16 cellular contexts compared by ENCODE assay signal in genomic region chr1:35564884-35565741, GRCh38. TPM values are rescaled to one million over a fixed set of nuclear protein-coding genes. Genes with fewer than 3 reads are reported as not detected.
DNase-seq lines count a peak whose midpoint lies in the region; ATAC-seq and TF ChIP-seq lines count a peak whose summit lies in the region.
"Had no signal": no experiment of that assay in that cellular context is flagged by ENCODE, and none has a peak within 500 bp of the region (broad histone marks: within the 10 kb centered on the region; RNA-seq: fewer than 3 reads in every experiment).

No MANE protein-coding gene starts in this region.

- H3K4me1 Mint-ChIP-seq in WTC11 (peaks cover 6% of the 10 kb centered on the region), nephron (peaks cover 22% of the 10 kb centered on the region)

- no peak for TF ChIP-seq RAD21 in SK-N-SH (IDR thresholded peaks at IDR 0.05; ENCODE audit: low read length)

- POLR2A ChIA-PET in SK-N-SH (lab: Yijun Ruan, JAX), result interaction anchor here (1.1 kb wide), 1 partner anchor 114 kb away, joined by 4 read pairs; no protein-coding TSS in a partner anchor
- POLR2A ChIA-PET in WTC11 (lab: Charles Lee), result interaction anchor here (0.6 kb wide), 1 partner anchor 342 kb away, joined by 4 read pairs; no protein-coding TSS in a partner anchor

- no peak for TF ChIP-seq EP300 in SK-N-SH (IDR thresholded peaks at IDR 0.05; ENCODE audit: borderline replicate concordance in 1 of 2, low read depth in 1 of 2, low read length in 1 of 2)

- H3K36me3 ChIP-seq in SK-N-SH (replicated peaks in 1 of 2; ENCODE audit: control insufficient read depth in 1 of 2, insufficient read depth in 2 of 2, low read length in 1 of 2), result peaks cover 0 to 49% of the 10 kb centered on the region in 2 experiments
- H3K36me3 ChIP-seq: prostate gland had no signal

- peaks cover 0 to 7% of the 10 kb centered on the region in 2 experiments; a peak in 1 of 4 replicates for H3K4me1 ChIP-seq in SK-N-SH (ENCODE audit: control insufficient read depth in 1 of 2, insufficient read depth in 2 of 2, low read depth in 1 of 2, low read length in 1 of 2)

- H3K4me3 Mint-ChIP-seq in WTC11 (no peak overlapping the region), nephron (no peak overlapping the region)
- H3K4me3 Mint-ChIP-seq: activated CD4-positive, alpha-beta T cell treated with anti-CD3 and anti-CD28 coated beads for 36 hours; dendritic cell treated with granulocyte-macrophage colony-stimulating factor and Interleukin-4, amounts not matched to agents 40 ng/mL and 50 ng/mL, for 4 days had no signal

- peak; percentile 20 for DNase-seq in SK-N-SH
- peak; percentile 2 for DNase-seq in GM03348 (ENCODE audit: low spot score)
- DNase-seq in WTC11 (ENCODE audit: low spot score), result no peak
- no peak for DNase-seq in globus pallidus (ENCODE audit: low spot score)
- no peak for DNase-seq in stimulated activated CD4-positive, alpha-beta T cell treated with anti-CD3 and anti-CD28 coated beads, Interleukin-12 subunit alpha, Interleukin-12 subunit beta, amount 100 ng/mL, for 4 hours
- DNase-seq in GM19238 (ENCODE audit: insufficient read length, low spot score), result no peak
- DNase-seq: SIG-M5 had no signal

- H4K20me1 ChIP-seq in SK-N-SH (ENCODE audit: insufficient read depth), result no peaks in the 10 kb centered on the region

- H3K9me3 Mint-ChIP-seq in WTC11, result no peaks in the 10 kb centered on the region
- H3K9me3 Mint-ChIP-seq in nephron, result no peaks in the 10 kb centered on the region
- H3K9me3 Mint-ChIP-seq: dendritic cell treated with granulocyte-macrophage colony-stimulating factor and Interleukin-4, amounts not matched to agents 40 ng/mL and 50 ng/mL, for 4 days had no signal

- H3K27ac ChIP-seq in SK-N-SH (ENCODE audit: low read depth in 2 of 2, low read length in 1 of 2), result no peak overlapping the region
- H3K27ac ChIP-seq: body of pancreas, gastrocnemius medialis, prostate gland, tibial nerve had no signal

- CTCF ChIA-PET in SK-N-SH (lab: Yijun Ruan, JAX), result interaction anchor here (0.6 to 11.7 kb wide), 48 partner anchors 8 to 786 kb away, joined by 3 to 347 read pairs (median 4); partner anchors contain the start of gene TFAP2E
- CTCF ChIA-PET in WTC11 (lab: Charles Lee), result interaction anchor here (0.5 to 2.3 kb wide), 50 partner anchors 9 to 606 kb away, joined by 3 to 52 read pairs (median 4); partner anchors contain the start of genes C1orf216, CLSPN and TFAP2E

- no peak overlapping the region; a peak in 1 of 4 replicates for H3K4me3 ChIP-seq in SK-N-SH (ENCODE audit: low read depth in 2 of 2, low read length in 1 of 2)
- H3K4me3 ChIP-seq: body of pancreas, gastrocnemius medialis, prostate gland, tibial nerve had no signal

- peaks cover 30% of the 10 kb centered on the region for H3K36me3 Mint-ChIP-seq in WTC11
- peaks cover 17% of the 10 kb centered on the region for H3K36me3 Mint-ChIP-seq in nephron (ENCODE audit: low read depth)

- no peak overlapping the region for H3K9ac ChIP-seq in SK-N-SH

- H3F3A ChIP-seq in SK-N-SH (replicated peaks; ENCODE audit: insufficient read depth), result no peaks in the 10 kb centered on the region

- H3K79me2 ChIP-seq in SK-N-SH (ENCODE audit: insufficient read depth), result no peaks in the 10 kb centered on the region

- H3K4me2 ChIP-seq in SK-N-SH, result no peak overlapping the region

- no peaks in the 10 kb centered on the region for H3K27me3 ChIP-seq in SK-N-SH (ENCODE audit: insufficient read depth)
- H3K27me3 ChIP-seq: body of pancreas, tibial nerve had no signal

- H3K9me3 ChIP-seq in SK-N-SH, result no peaks in the 10 kb centered on the region
- H3K9me3 ChIP-seq: body of pancreas, gastrocnemius medialis, prostate gland, tibial nerve had no signal

- H3K27me3 Mint-ChIP-seq in WTC11 (ENCODE audit: low read depth) (peaks cover 14% of the 10 kb centered on the region), nephron (ENCODE audit: low read depth) (peaks cover 19% of the 10 kb centered on the region)
- H3K27me3 Mint-ChIP-seq: activated CD4-positive, alpha-beta T cell treated with anti-CD3 and anti-CD28 coated beads for 36 hours; dendritic cell treated with granulocyte-macrophage colony-stimulating factor and Interleukin-4, amounts not matched to agents 40 ng/mL and 50 ng/mL, for 4 days had no signal

- no peak overlapping the region for H2AFZ ChIP-seq in SK-N-SH (ENCODE audit: low read depth)

- ATAC-seq in SK-N-SH treated with all-trans-retinoic acid at 6 μM for 48 hours (no peak), WTC11 (no peak)

- WGBS in SK-N-SH (ENCODE audit: low lambda C conversion rate), result 83% methylated on average over 17 of the region's 28 CpGs

- H3K27ac Mint-ChIP-seq in WTC11 (no peak overlapping the region), nephron (no peak overlapping the region)
- H3K27ac Mint-ChIP-seq: activated CD4-positive, alpha-beta T cell treated with anti-CD3 and anti-CD28 coated beads for 36 hours; dendritic cell treated with granulocyte-macrophage colony-stimulating factor and Interleukin-4, amounts not matched to agents 40 ng/mL and 50 ng/mL, for 4 days had no signal

- TF ChIP-seq CTCF in SK-N-SH (IDR thresholded peaks at IDR 0.05) (peak; percentile 0; the same call in 1 of the 2 replicates), WTC11 (IDR thresholded peaks at IDR 0.05) (no peak), nephron (IDR thresholded peaks at IDR 0.05; ENCODE audit: unreplicated experiment in 3 of 3) (peak; percentile 4 to 17 (median 7))

- no peaks in the 10 kb centered on the region for H3K9me2 ChIP-seq in SK-N-SH

TF ChIP-seq in SK-N-SH, 30 proteins besides CTCF, POLR2A, EP300 and RAD21:
- no peak for TF ChIP-seq RCOR1 (IDR thresholded peaks at IDR 0.05; ENCODE audit: low read length)
- no peak for TF ChIP-seq MAX (IDR thresholded peaks at IDR 0.05; ENCODE audit: low read depth)
- TF ChIP-seq USF1 (IDR thresholded peaks at IDR 0.05; ENCODE audit: borderline replicate concordance, low read depth), result no peak
- no peak for TF ChIP-seq MXI1 (IDR thresholded peaks at IDR 0.05; ENCODE audit: low read depth, low read length)

TF ChIP-seq in SK-N-SH treated with all-trans-retinoic acid at 6 μM for 48 hours, 23 proteins besides CTCF, POLR2A, EP300 and RAD21 (continues in another document):
- TF ChIP-seq PPARA (CRISPR knock-in tag; IDR thresholded peaks at IDR 0.05; ENCODE audit: borderline replicate concordance) (no peak), ZNF8 (CRISPR knock-in tag; IDR thresholded peaks at IDR 0.05) (no peak), CSRNP3 (CRISPR knock-in tag; IDR thresholded peaks at IDR 0.05) (no peak), OSR1 (CRISPR knock-in tag; IDR thresholded peaks at IDR 0.05) (no peak)

TF ChIP-seq in WTC11, 78 proteins besides CTCF, POLR2A, EP300 and RAD21:
- TF ChIP-seq RELA (CRISPR knock-in tag; IDR thresholded peaks at IDR 0.05; ENCODE audit: borderline replicate concordance), result 0 out of 2 replicates have a peak, but pooled peaks have one; percentile 17
- 0 out of 2 replicates have a peak, but pooled peaks have one; percentile 14 for TF ChIP-seq IRF1 (CRISPR knock-in tag; IDR thresholded peaks at IDR 0.05)
- TF ChIP-seq E2F4 (CRISPR knock-in tag; IDR thresholded peaks at IDR 0.05; ENCODE audit: borderline replicate concordance, low read depth), result no peak
- TF ChIP-seq GABPB1 (CRISPR knock-in tag; IDR thresholded peaks at IDR 0.05), result no peak
TF ChIP-seq in WTC11: peak in this region for 2.

RNA-seq across cellular contexts. Expression of gene NCDN, which starts 7.5 kb away (rescaled TPM):
- 34.6 and 38.3 TPM in 2 replicates for polyA plus RNA-seq in SK-N-SH (2012; rRNA removed)
- polyA plus RNA-seq in SK-N-SH (2012; cell fraction: cytosol; rRNA removed), result 18.1 and 26.1 TPM in 2 replicates
- polyA plus RNA-seq in SK-N-SH (2012; cell fraction: nucleus; rRNA removed), result 46.6 and 59.5 TPM in 2 replicates
- total RNA-seq in WTC11 (2021), result 35.6 to 39.2 TPM (median 38.2 TPM) in 3 replicates

RNA-seq across cellular contexts. Expression of gene KIAA0319L, which starts 7.9 kb away (rescaled TPM):
- 51.9 and 63.2 TPM in 2 replicates for polyA plus RNA-seq in SK-N-SH (2012; rRNA removed)
- 47.0 and 47.9 TPM in 2 replicates for polyA plus RNA-seq in SK-N-SH (2012; cell fraction: cytosol; rRNA removed)
- polyA plus RNA-seq in SK-N-SH (2012; cell fraction: nucleus; rRNA removed), result 92.9 and 108 TPM in 2 replicates
- total RNA-seq in WTC11 (2021), result 66.3 to 71.7 TPM (median 70.0 TPM) in 3 replicates

RNA-seq across cellular contexts. Expression of gene TFAP2E, which starts 8.0 kb away (rescaled TPM):
- 0.59 and 0.68 TPM in 2 replicates for polyA plus RNA-seq in SK-N-SH (2012; rRNA removed)
- polyA plus RNA-seq in SK-N-SH (2012; cell fraction: cytosol; rRNA removed), result 0.27 and 0.30 TPM in 2 replicates
- 5.1 and 5.9 TPM in 2 replicates for polyA plus RNA-seq in SK-N-SH (2012; cell fraction: nucleus; rRNA removed)
- total RNA-seq in WTC11 (2021), result 1.5 to 1.7 TPM (median 1.5 TPM) in 3 replicates
- total RNA-seq: A172, body of pancreas, gastrocnemius medialis had no signal

Comparison
In these comparisons a context has a peak if more than half of its experiments do, and no peak if none do; other contexts are left out.
1. DNase-seq: peak in SK-N-SH (single experiment) and GM03348 (single experiment); none in WTC11 (single experiment), globus pallidus (single experiment), stimulated activated CD4-positive, alpha-beta T cell treated with anti-CD3 and anti-CD28 coated beads, Interleukin-12 subunit alpha, Interleukin-12 subunit beta, amount 100 ng/mL, for 4 hours (single experiment) and GM19238 (single experiment).
2. Of the 6 proteins assayed by ChIP-seq in both WTC11 and SK-N-SH: peak only in WTC11: none; only in SK-N-SH: CTCF; in both: none; in neither: 5.